33 cellular contexts compared by ENCODE assay signal in genomic region chr9:105683688-105684275, GRCh38. TPM values are rescaled to one million over a fixed set of nuclear protein-coding genes. Genes with fewer than 3 reads are reported as not detected.
"Had no signal": no experiment of that assay in that cellular context is flagged by ENCODE, and none has a peak within 500 bp of the region (broad histone marks: within the 10 kb centered on the region; RNA-seq: fewer than 3 reads in every experiment).

No MANE protein-coding gene starts in this region.

- FAIRE-seq: astrocyte had no signal

- H3K9me3 ChIP-seq: adrenal gland, body of pancreas, breast epithelium had no signal

- DNase-seq: activated CD4-positive, alpha-beta T cell treated with anti-CD3 and anti-CD28 coated beads for 1 hour; activated CD4-positive, alpha-beta T cell treated with anti-CD3 and anti-CD28 coated beads for 48 hours; activated CD4-positive, alpha-beta T cell treated with anti-CD3 and anti-CD28 coated beads, Interleukin-2, amount 50 U/mL, for 4 hours; activated CD4-positive, CD25-positive, alpha-beta regulatory T cell; activated CD8-positive, alpha-beta T cell treated with anti-CD3 and anti-CD28 coated beads for 36 hours; activated gamma-delta T cell treated with Interleukin-2 at 50 U/mL for 16 hours; activated naive CD4-positive, alpha-beta T cell treated with anti-CD3 and anti-CD28 coated beads for 36 hours; activated T-cell treated with anti-CD3 and anti-CD28 coated beads, Interleukin-2, amount 50 U/mL, for 1 hour; activated T-cell treated with anti-CD3 and anti-CD28 coated beads, Interleukin-2, amount 50 U/mL, for 72 hours; adrenal gland; body of pancreas; NCI-H1105; NCI-H1417 treated with DMSO at 0.1 percent for 48 hours; NCI-H187 treated with DMSO at 0.1 percent for 48 hours; NCI-H2081 treated with DMSO at 0.1 percent for 48 hours; NCI-H226; NCI-H446 treated with DMSO at 0.1 percent for 48 hours; NCI-H69; SHP77; T1000; WERI-Rb-1 had no signal

- H3K27me3 ChIP-seq: adrenal gland, body of pancreas, breast epithelium, SJCRH30 had no signal

- ATAC-seq: activated CD8-positive, alpha-beta T cell treated with anti-CD3 and anti-CD28 coated beads for 36 hours; activated naive CD4-positive, alpha-beta T cell treated with anti-CD3 and anti-CD28 coated beads, Interleukin-2, amount 50 U/mL, for 72 hours; activated T-cell treated with anti-CD3 and anti-CD28 coated beads, Interleukin-2, amount 50 U/mL, for 72 hours; body of pancreas had no signal

- H3K36me3 ChIP-seq: adrenal gland, breast epithelium, SJCRH30, WERI-Rb-1 had no signal

- H3K27ac ChIP-seq: adrenal gland, body of pancreas, breast epithelium, KMS-11, SJCRH30, SK-N-MC, WERI-Rb-1 had no signal

- H3K4me1 ChIP-seq: adrenal gland, breast epithelium had no signal

- H3K4me3 ChIP-seq: adrenal gland, body of pancreas, breast epithelium, SJCRH30, SK-N-MC had no signal

RNA-seq across cellular contexts. Expression of gene TAL2, which starts 21.5 kb away (rescaled TPM):
- total RNA-seq: activated CD8-positive, alpha-beta T cell treated with anti-CD3 and anti-CD28 coated beads for 36 hours; activated naive CD4-positive, alpha-beta T cell treated with anti-CD3 and anti-CD28 coated beads for 36 hours; activated T-cell treated with anti-CD3 and anti-CD28 coated beads, Interleukin-2, amount 50 U/mL, for 72 hours; activated T-helper 2 cell treated with anti-CD3 and anti-CD28 coated beads, Interferon-gamma antibody, Interleukin-2, Interleukin-4, amounts not matched to agents 10 μg/mL and 5 μg/mL and 100 μg/mL, durations not matched to agents 14 hours and 24 hours and 36 hours; adrenal gland; astrocyte; body of pancreas; breast epithelium; cardiac septum; MCF 10A; OCI-LY7; SJCRH30; T-helper 1 cell treated with Interleukin-12 subunit alpha and Interleukin-12 subunit beta and Interleukin-4 antibody, amounts not matched to agents 30 ng/mL and 1 ng/mL, for 36 hours; T-helper 2 cell treated with Interferon-gamma antibody and Interleukin-4, amounts not matched to agents 100 ng/mL and 5 ng/mL, for 36 hours had no signal
